In the genomic region with DNA sequence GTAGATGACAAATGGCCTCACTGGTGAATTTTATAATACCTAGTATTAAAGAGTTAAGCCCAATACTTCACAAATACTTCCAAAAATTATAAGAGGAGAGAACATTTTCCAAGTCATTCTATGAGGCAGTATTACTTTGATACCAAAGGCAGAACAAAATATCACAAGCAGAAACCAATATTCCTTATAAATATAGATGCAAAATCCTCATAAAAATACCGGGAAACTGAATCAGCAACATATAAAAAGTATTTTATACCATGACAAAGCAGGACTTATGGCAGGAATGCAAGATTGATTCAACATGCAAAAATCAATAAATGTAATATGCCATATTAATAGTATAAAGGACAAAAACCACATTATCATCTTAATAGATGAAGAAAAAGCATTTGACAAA, we compare ENCODE assay signal across 35 cellular contexts.
"Had no signal": no experiment of that assay in that cellular context is flagged by ENCODE, and none has a peak within 500 bp of the region (broad histone marks: within the 10 kb centered on the region; RNA-seq: fewer than 3 reads in every experiment).

No MANE protein-coding gene starts in this region.

- H3K9ac ChIP-seq: KMS-11 had no signal

- H3K36me3 ChIP-seq: MG63 had no signal

- H3K27ac ChIP-seq: KMS-11 had no signal

- DNase-seq: Karpas-422, Kasumi-1, MG63, MM.1S, MV-4-11, NCI-H1048, NCI-H1092, NCI-H1092 treated with DMSO at 0.1 percent for 48 hours, NCI-H1105, NCI-H1105 treated with DMSO at 0.1 percent for 48 hours, NCI-H1417, NCI-H1417 treated with DMSO at 0.1 percent for 48 hours, NCI-H1436, NCI-H1436 treated with DMSO at 0.1 percent for 48 hours, NCI-H146, NCI-H1694, NCI-H1694 treated with DMSO at 0.1 percent for 48 hours, NCI-H187, NCI-H187 treated with DMSO at 0.1 percent for 48 hours, NCI-H1930, NCI-H2029, NCI-H2029 treated with DMSO at 0.1 percent for 48 hours, NCI-H2081, NCI-H2081 treated with DMSO at 0.1 percent for 48 hours, NCI-H2107, NCI-H2171, NCI-H2171 treated with DMSO at 0.1 percent for 48 hours, NCI-H2227 treated with DMSO at 0.1 percent for 48 hours, NCI-H226, NCI-H345, NCI-H446, NCI-H446 treated with DMSO at 0.1 percent for 48 hours, NCI-H510A, NCI-H510A treated with DMSO at 0.1 percent for 48 hours had no signal

- H3K4me3 ChIP-seq: MG63 had no signal

- H3K27me3 ChIP-seq: MG63 had no signal

- H3K4me2 ChIP-seq: KMS-11 had no signal
